In the genomic region with DNA sequence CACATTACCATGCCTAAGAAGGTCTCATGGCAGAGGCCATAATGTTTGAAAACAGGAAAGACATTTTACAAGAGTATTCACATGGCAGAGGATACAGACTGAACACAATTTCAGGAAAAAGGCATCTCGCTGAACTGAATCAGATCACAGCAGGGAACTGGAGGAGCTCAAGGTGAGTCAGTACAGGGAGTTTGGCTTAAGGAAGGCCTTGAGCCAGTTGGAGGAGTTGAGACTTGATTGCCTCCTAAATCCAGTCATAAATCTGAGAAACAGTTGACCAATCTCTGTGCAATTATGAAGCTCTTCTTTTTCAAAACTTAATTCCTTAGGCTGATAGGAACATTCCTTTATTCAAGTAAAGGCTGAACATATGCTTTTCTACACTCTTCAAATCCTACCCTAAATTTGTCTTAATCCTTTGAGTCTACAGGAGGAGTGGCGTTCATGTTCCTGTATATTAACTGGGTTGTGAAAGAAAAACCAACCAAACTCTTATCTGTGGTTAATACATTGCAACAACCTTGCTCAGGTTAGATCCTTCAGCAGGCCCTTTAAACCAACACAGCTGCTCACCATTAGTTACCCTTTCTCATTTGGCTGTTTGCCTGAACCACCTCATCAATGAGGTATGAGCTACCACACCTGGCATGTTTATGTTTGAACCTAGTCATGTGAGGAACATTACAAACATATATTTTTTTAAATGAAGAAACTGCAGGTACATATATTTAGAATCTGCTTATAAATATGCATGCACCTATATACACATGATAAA, we compare ENCODE assay signal across 16 cellular contexts.
A peak's percentile ranks its signal among the peaks of the same experiment; 100 is the strongest.
DNase-seq lines count a peak whose midpoint lies in the region; ATAC-seq, FAIRE-seq and TF ChIP-seq lines count a peak whose summit lies in the region.
"Had no signal": no experiment of that assay in that cellular context is flagged by ENCODE, and none has a peak within 500 bp of the region (broad histone marks: within the 10 kb centered on the region; RNA-seq: fewer than 3 reads in every experiment).

No MANE protein-coding gene starts in this region.

- H3K4me2 ChIP-seq in GM12878 (ENCODE audit: control insufficient read depth, insufficient read depth): no peak overlapping the region

- RAD21 ChIA-PET in GM12878 (lab: Charles Lee; ENCODE audit: unreplicated experiment): interaction anchor here (1.1 kb wide), 1 partner anchor 8 kb away, joined by 3 read pairs; no protein-coding TSS in a partner anchor

- H3K4me1 ChIP-seq in GM12878 (ENCODE audit: control insufficient read depth, insufficient read depth, low read length): no peaks in the 10 kb centered on the region
- H3K4me1 ChIP-seq in ovary (ENCODE audit: insufficient read depth): no peaks in the 10 kb centered on the region
- H3K4me1 ChIP-seq in naive thymus-derived CD4-positive, alpha-beta T cell (ENCODE audit: control insufficient read depth in 2 of 2, insufficient read depth in 2 of 2, low read length in 2 of 2): no peaks in the 10 kb centered on the region

- H3K9me3 Mint-ChIP-seq in endothelial cell (ENCODE audit: unreplicated experiment): no peaks in the 10 kb centered on the region
- H3K9me3 Mint-ChIP-seq in naive thymus-derived CD4-positive, alpha-beta T cell: peaks cover 0 to under 1% (median 0%) of the 10 kb centered on the region in 11 donors
- H3K9me3 Mint-ChIP-seq: activated naive CD4-positive, alpha-beta T cell treated with anti-CD3 and anti-CD28 coated beads for 36 hours had no signal

- no peak for TF ChIP-seq CTCF in GM12878 (IDR thresholded peaks at IDR 0.05 in 2 of 3, conservative IDR thresholded peaks at IDR 0.05 in 1 of 3; ENCODE audit: control insufficient read depth in 2 of 3, extremely low read depth in 1 of 3, insufficient read depth in 1 of 3, low read depth in 3 of 3, low read length in 3 of 3)
- no peak for TF ChIP-seq CTCF in ovary (IDR thresholded peaks at IDR 0.05)
- TF ChIP-seq CTCF in endothelial cell (IDR thresholded peaks at IDR 0.05; ENCODE audit: unreplicated experiment): no peak

- 23% methylated on average over 2 of the region's 2 CpGs for WGBS in GM12878 (ENCODE audit: insufficient coverage, insufficient replicate concordance, low lambda C conversion rate, missing lambda C conversion rate)
- 36 to 49% (median 40%) methylated on average over 2 of the region's 2 CpGs for WGBS in ovary, 3 donors

- no TSS peak for BruUV-seq in GM12878 (replicated peaks; lab: Mats Ljungman, UMichigan)

- intact Hi-C loops in GM12878 (cut with micrococcal nuclease; ENCODE audit: unreplicated experiment): no loop called here
- intact Hi-C loops in ovary (cut with DNase I): no loop called here
- intact Hi-C loops in naive thymus-derived CD4-positive, alpha-beta T cell (cut with micrococcal nuclease): no loop called here

- no peaks in the 10 kb centered on the region for H3K9me3 ChIP-seq in MG63
- no peaks in the 10 kb centered on the region for H3K9me3 ChIP-seq in GM12878 (replicated peaks; ENCODE audit: control insufficient read depth, insufficient read depth, low read length)
- no peaks in the 10 kb centered on the region for H3K9me3 ChIP-seq in ovary
- no peaks in the 10 kb centered on the region for H3K9me3 ChIP-seq in naive thymus-derived CD4-positive, alpha-beta T cell (ENCODE audit: control insufficient read depth in 2 of 3, low read length in 3 of 3)
- H3K9me3 ChIP-seq: transverse colon had no signal

- no peaks in the 10 kb centered on the region for H4K20me1 ChIP-seq in GM12878 (ENCODE audit: control insufficient read depth, insufficient read depth)

- H3K36me3 ChIP-seq in MG63: no peaks in the 10 kb centered on the region
- H3K36me3 ChIP-seq in GM12878 (ENCODE audit: control insufficient read depth in 2 of 2, insufficient read depth in 2 of 2, low read length in 1 of 2): no peaks in the 10 kb centered on the region
- H3K36me3 ChIP-seq in ovary: no peaks in the 10 kb centered on the region
- H3K36me3 ChIP-seq in naive thymus-derived CD4-positive, alpha-beta T cell (ENCODE audit: control insufficient read depth in 2 of 3, insufficient read depth in 3 of 3, low read length in 3 of 3): no peaks in the 10 kb centered on the region
- H3K36me3 ChIP-seq: transverse colon had no signal

- no peak overlapping the region for H3K4me3 ChIP-seq in MG63
- H3K4me3 ChIP-seq in GM12878: no peak overlapping the region
- no peak overlapping the region for H3K4me3 ChIP-seq in ovary
- no peak overlapping the region for H3K4me3 ChIP-seq in naive thymus-derived CD4-positive, alpha-beta T cell (ENCODE audit: low read length)
- H3K4me3 ChIP-seq: transverse colon had no signal

- CTCF ChIA-PET in GM12878 (lab: Yijun Ruan, JAX): interaction anchor here (0.6 kb wide), 1 partner anchor 688 kb away, joined by 3 read pairs; no protein-coding TSS in a partner anchor
- CTCF ChIA-PET in naive thymus-derived CD4-positive, alpha-beta T cell (lab: Charles Lee): no interaction called here

- peak; percentile 60 for DNase-seq in COLO668 (lab: John Stamatoyannopoulos, UW; ENCODE audit: unreplicated experiment)
- DNase-seq in MG63: peak; percentile 41
- peak; percentile 84 for DNase-seq in NCI-H345 treated with DMSO at 0.1 percent for 48 hours (lab: John Stamatoyannopoulos, UW; ENCODE audit: unreplicated experiment)
- DNase-seq in GM12878 (ENCODE audit: low read depth, low spot score): no peak
- no peak for DNase-seq in ovary
- DNase-seq in endothelial cell (ENCODE audit: low spot score): no peak
- DNase-seq in naive thymus-derived CD4-positive, alpha-beta T cell: no peak
- DNase-seq: activated naive CD4-positive, alpha-beta T cell treated with anti-CD3 and anti-CD28 coated beads for 36 hours; caudate nucleus; midbrain; NCI-H1930; transverse colon had no signal

- no peak for TF ChIP-seq EP300 in GM12878 (IDR thresholded peaks at IDR 0.05; ENCODE audit: borderline replicate concordance in 1 of 2, control insufficient read depth in 1 of 2, low read depth in 2 of 2, low read length in 2 of 2)
- TF ChIP-seq EP300 in ovary (IDR thresholded peaks at IDR 0.05): no peak

- SMC1A ChIA-PET in GM12878 (lab: Charles Lee; ENCODE audit: uncharacterized antibody, unreplicated experiment): interaction anchor here (1.0 kb wide), 3 partner anchors 9 to 128 kb away, joined by 3 read pairs; no protein-coding TSS in a partner anchor

- peak; percentile 70 for FAIRE-seq in GM12878 (lab: Jason Lieb, UNC)
- FAIRE-seq: endothelial cell of umbilical vein, GM19239, H1 had no signal

- H3K9ac ChIP-seq in GM12878 (ENCODE audit: control insufficient read depth, insufficient read depth, low read length): no peak overlapping the region

- H3K27me3 ChIP-seq in MG63 (no peaks in the 10 kb centered on the region), GM12878 (replicated peaks in 1 of 2; ENCODE audit: control insufficient read depth in 2 of 2, insufficient read depth in 2 of 2, low read length in 1 of 2) (peaks cover 0 to 2% of the 10 kb centered on the region in 2 experiments; a peak in 2 of 4 replicates), ovary (no peaks in the 10 kb centered on the region)
- no peaks in the 10 kb centered on the region for H3K27me3 ChIP-seq in naive thymus-derived CD4-positive, alpha-beta T cell (ENCODE audit: control insufficient read depth in 2 of 2, insufficient read depth in 2 of 2, low read length in 2 of 2)
- H3K27me3 ChIP-seq: transverse colon had no signal

- H3K79me2 ChIP-seq in GM12878 (ENCODE audit: control insufficient read depth, insufficient read depth, low read length): no peaks in the 10 kb centered on the region

- in situ Hi-C loops in GM12878 (cut with MboI): no loop called here

- ATAC-seq in GM12878: no peak
- no peak for ATAC-seq in HG02763 (IDR thresholded peaks at IDR 0.05; ENCODE audit: unreplicated experiment)
- no peak for ATAC-seq in naive thymus-derived CD4-positive, alpha-beta T cell

- H3K4me1 Mint-ChIP-seq in endothelial cell (ENCODE audit: unreplicated experiment): peaks cover 15% of the 10 kb centered on the region
- H3K4me1 Mint-ChIP-seq in naive thymus-derived CD4-positive, alpha-beta T cell: no peaks in the 10 kb centered on the region

- TF ChIP-seq POLR2A in GM12878 (IDR thresholded peaks at IDR 0.05; ENCODE audit: low read depth, low read length) (no peak), ovary (IDR thresholded peaks at IDR 0.05) (no peak)

- no peak overlapping the region for H2AFZ ChIP-seq in GM12878 (ENCODE audit: control insufficient read depth, low read depth, low read length)

- POLR2A ChIA-PET in GM12878 (lab: Charles Lee): no interaction called here
- POLR2A ChIA-PET in naive thymus-derived CD4-positive, alpha-beta T cell (lab: Charles Lee): no interaction called here

- H3K4me3 Mint-ChIP-seq in endothelial cell (ENCODE audit: unreplicated experiment): no peak overlapping the region
- no peak overlapping the region for H3K4me3 Mint-ChIP-seq in naive thymus-derived CD4-positive, alpha-beta T cell
- H3K4me3 Mint-ChIP-seq: activated naive CD4-positive, alpha-beta T cell treated with anti-CD3 and anti-CD28 coated beads for 36 hours had no signal

- no peak overlapping the region for H3K27ac Mint-ChIP-seq in endothelial cell (ENCODE audit: unreplicated experiment)
- H3K27ac Mint-ChIP-seq in naive thymus-derived CD4-positive, alpha-beta T cell: no peak overlapping the region
- H3K27ac Mint-ChIP-seq: activated naive CD4-positive, alpha-beta T cell treated with anti-CD3 and anti-CD28 coated beads for 36 hours had no signal

- no peak for TF ChIP-seq RAD21 in GM12878 (IDR thresholded peaks at IDR 0.05; ENCODE audit: insufficient read depth, low read depth, low read length)

- H3K27me3 Mint-ChIP-seq in endothelial cell (ENCODE audit: unreplicated experiment): no peaks in the 10 kb centered on the region
- H3K27me3 Mint-ChIP-seq in naive thymus-derived CD4-positive, alpha-beta T cell: peaks cover 0 to 5% (median 0%) of the 10 kb centered on the region in 5 donors

- no peak overlapping the region for H3K27ac ChIP-seq in GM12878 (ENCODE audit: control insufficient read depth, insufficient read depth)
- H3K27ac ChIP-seq in ovary: no peak overlapping the region
- H3K27ac ChIP-seq in naive thymus-derived CD4-positive, alpha-beta T cell (ENCODE audit: low read depth, low read length): no peak overlapping the region
- H3K27ac ChIP-seq: transverse colon had no signal

- H3K36me3 Mint-ChIP-seq in endothelial cell (ENCODE audit: low read depth, unreplicated experiment): no peaks in the 10 kb centered on the region
- no peaks in the 10 kb centered on the region for H3K36me3 Mint-ChIP-seq in naive thymus-derived CD4-positive, alpha-beta T cell

Comparison
In these comparisons a context has a peak if more than half of its experiments do, and no peak if none do; other contexts are left out.
1. DNase-seq: peak in COLO668 (single experiment), MG63 (single experiment) and NCI-H345 treated with DMSO at 0.1 percent for 48 hours (single experiment); none in GM12878 (single experiment), ovary (0 of 5), endothelial cell (single experiment) and naive thymus-derived CD4-positive, alpha-beta T cell (0 of 9).